22 cellular contexts compared by ENCODE assay signal in genomic region chr11:67999704-68000103, GRCh38. TPM values are rescaled to one million over a fixed set of nuclear protein-coding genes. Genes with fewer than 3 reads are reported as not detected.
"Had no signal": no experiment of that assay in that cellular context is flagged by ENCODE, and none has a peak within 500 bp of the region (broad histone marks: within the 10 kb centered on the region; RNA-seq: fewer than 3 reads in every experiment).

No MANE protein-coding gene starts in this region.

- H3K27ac ChIP-seq: breast epithelium, prostate gland, right atrium auricular region, suprapubic skin, transverse colon, vagina had no signal

- H3K4me1 ChIP-seq: breast epithelium, prostate gland had no signal

- H3K36me3 ChIP-seq: breast epithelium, prostate gland, right atrium auricular region, transverse colon, vagina had no signal

- FAIRE-seq: astrocyte, frontal cortex, keratinocyte had no signal

- H3K4me3 ChIP-seq: breast epithelium, prostate gland, right atrium auricular region, suprapubic skin, transverse colon, vagina had no signal

- H3K9me3 ChIP-seq: breast epithelium, prostate gland, right atrium auricular region, suprapubic skin, transverse colon, vagina had no signal

- DNase-seq: activated CD4-positive, alpha-beta memory T cell treated with anti-CD3 and anti-CD28 coated beads, Interleukin-2, amount 10 ng/mL, durations not matched to agents 7 days and 5 days; activated CD4-positive, alpha-beta T cell treated with anti-CD3 and anti-CD28 coated beads for 48 hours; activated CD4-positive, CD25-positive, alpha-beta regulatory T cell; activated CD8-positive, alpha-beta memory T cell treated with anti-CD3 and anti-CD28 coated beads, Interleukin-2, amount 10 ng/mL, durations not matched to agents 7 days and 5 days; activated naive CD4-positive, alpha-beta T cell treated with anti-CD3 and anti-CD28 coated beads, Interleukin-2, amount 10 ng/mL, durations not matched to agents 7 days and 5 days; cerebellar nuclear complex; effector CD4-positive, alpha-beta T cell; head of caudate nucleus; midbrain; nephron progenitor cell; stimulated activated CD4-positive, alpha-beta T cell treated with anti-CD3 and anti-CD28 coated beads, Interleukin-2, amount 100 ng/mL, for 24 hours; stimulated activated naive CD8-positive, alpha-beta T cell treated with anti-CD3 and anti-CD28 coated beads, Interleukin-15, amount 100 ng/mL, for 72 hours; transverse colon had no signal

- H3K27me3 ChIP-seq: breast epithelium, right atrium auricular region, suprapubic skin, transverse colon, vagina had no signal

- ATAC-seq: activated CD8-positive, alpha-beta memory T cell treated with anti-CD3 and anti-CD28 coated beads, Interleukin-2, amount 10 ng/mL, durations not matched to agents 7 days and 5 days; left lobe of liver; stimulated activated naive CD8-positive, alpha-beta T cell treated with anti-CD3 and anti-CD28 coated beads, Interleukin-15, amount 100 ng/mL, for 72 hours had no signal

RNA-seq across cellular contexts. Expression of gene ALDH3B1, which starts 10.4 kb away (rescaled TPM):
- total RNA-seq: activated CD4-positive, alpha-beta memory T cell treated with anti-CD3 and anti-CD28 coated beads, Interleukin-2, amount 10 ng/mL, durations not matched to agents 7 days and 5 days; activated CD8-positive, alpha-beta memory T cell treated with anti-CD3 and anti-CD28 coated beads, Interleukin-2, amount 10 ng/mL, durations not matched to agents 7 days and 5 days had no signal
